Comparison of ENCODE assay signal across 30 cellular contexts in the genomic region with DNA sequence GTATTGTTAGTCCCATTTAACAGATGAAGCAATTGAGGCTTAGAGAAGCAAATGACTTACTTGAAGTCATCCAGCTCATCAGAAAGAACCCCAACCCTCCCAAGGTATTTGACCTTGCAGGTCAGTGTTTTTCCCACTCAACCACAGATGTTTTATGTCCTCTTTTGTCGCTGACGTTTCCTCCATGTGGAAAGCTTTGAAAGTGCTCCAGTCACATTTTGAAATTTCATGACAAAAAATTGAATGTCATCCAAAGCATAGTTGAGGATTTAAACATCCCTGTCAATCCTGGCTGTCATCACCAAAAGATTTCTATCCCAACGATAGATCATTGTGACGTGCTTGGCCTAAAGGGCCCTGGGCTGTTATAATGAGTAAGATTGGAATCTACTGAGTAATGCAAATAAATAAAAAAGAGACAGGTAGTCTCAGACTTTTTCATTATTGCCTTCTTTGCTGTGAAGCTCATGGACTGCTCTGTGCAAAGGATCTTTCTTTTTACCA.
DNase-seq lines count a peak whose midpoint lies in the region.
"Had no signal": no experiment of that assay in that cellular context is flagged by ENCODE, and none has a peak within 500 bp of the region (broad histone marks: within the 10 kb centered on the region; RNA-seq: fewer than 3 reads in every experiment).

No MANE protein-coding gene starts in this region.

- H3K4me3 ChIP-seq in mesenchymal stem cell (ENCODE audit: insufficient read depth in 1 of 2, low read depth in 1 of 2, low read length in 2 of 2), result no peak overlapping the region
- H3K4me3 ChIP-seq: heart right ventricle, thoracic aorta, uterus had no signal

- H4K91ac ChIP-seq in mesenchymal stem cell (ENCODE audit: low read length), result no peak overlapping the region

- H3K27me3 ChIP-seq in mesenchymal stem cell (ENCODE audit: control insufficient read depth in 1 of 2, insufficient read depth in 1 of 2, low read length in 2 of 2), result no peaks in the 10 kb centered on the region
- H3K27me3 ChIP-seq: heart right ventricle, uterus had no signal

- H3K4me1 ChIP-seq in mesenchymal stem cell (ENCODE audit: control insufficient read depth, insufficient read depth, low read depth, low read length), result no peaks in the 10 kb centered on the region
- H3K4me1 ChIP-seq: Caco-2, uterus had no signal

- H2BK15ac ChIP-seq in mesenchymal stem cell (ENCODE audit: low read depth, poor library complexity, severe bottlenecking), result no peak overlapping the region

- WGBS in mesenchymal stem cell, result 30% methylated on average over 2 of the region's 4 CpGs

- H3K4me2 ChIP-seq in mesenchymal stem cell (ENCODE audit: low read length, poor library complexity, severe bottlenecking), result no peak overlapping the region

- no peak overlapping the region for H2BK5ac ChIP-seq in mesenchymal stem cell (ENCODE audit: low read depth, low read length, poor library complexity, severe bottlenecking)

- no peak overlapping the region for H2BK12ac ChIP-seq in mesenchymal stem cell (ENCODE audit: low read length in 2 of 2)

- H3K9me3 ChIP-seq in mesenchymal stem cell (ENCODE audit: control insufficient read depth, low read length), result no peaks in the 10 kb centered on the region
- H3K9me3 ChIP-seq: Caco-2, heart right ventricle, neutrophil, thoracic aorta, uterus had no signal

- no peak overlapping the region for H2BK120ac ChIP-seq in mesenchymal stem cell (ENCODE audit: low read depth, low read length)

- no peak overlapping the region for H3K18ac ChIP-seq in mesenchymal stem cell (ENCODE audit: low read depth in 1 of 2, low read length in 2 of 2)

- H3K79me1 ChIP-seq in mesenchymal stem cell (replicated peaks; ENCODE audit: low read length, poor library complexity, severe bottlenecking), result no peaks in the 10 kb centered on the region

- H4K8ac ChIP-seq in mesenchymal stem cell (ENCODE audit: low read length), result no peak overlapping the region

- no peak overlapping the region for H2AK5ac ChIP-seq in mesenchymal stem cell (ENCODE audit: low read length, severe bottlenecking)

- H3K27ac ChIP-seq in epithelial cell of prostate (no peak overlapping the region), mesenchymal stem cell (ENCODE audit: low read length, poor library complexity, severe bottlenecking) (no peak overlapping the region)
- H3K27ac ChIP-seq: C4-2B, neutrophil, thoracic aorta, uterus had no signal

- H3K14ac ChIP-seq in mesenchymal stem cell (ENCODE audit: low read length in 2 of 2), result peak overlapping the region in 1 of 2 experiments; percentile 21

- no peak overlapping the region for H2AFZ ChIP-seq in mesenchymal stem cell (ENCODE audit: low read depth, low read length)

- H3K9ac ChIP-seq in mesenchymal stem cell (ENCODE audit: low read length), result no peak overlapping the region

- no peaks in the 10 kb centered on the region for H3K36me3 ChIP-seq in mesenchymal stem cell (ENCODE audit: control insufficient read depth in 1 of 2, insufficient read depth in 2 of 2, low read depth in 1 of 2, low read length in 2 of 2)
- H3K36me3 ChIP-seq: heart right ventricle, neutrophil, thoracic aorta, uterus had no signal

- DNase-seq in Caki2 (ENCODE audit: low read depth), result peak; percentile 61
- DNase-seq in M059J (ENCODE audit: low read depth), result peak; percentile 98
- DNase-seq in epithelial cell of prostate (ENCODE audit: low read depth, low spot score), result peak; percentile 45
- peak; percentile 17 for DNase-seq in mesenchymal stem cell
- DNase-seq in NCI-H146 treated with DMSO at 0.1 percent for 48 hours (lab: John Stamatoyannopoulos, UW; ENCODE audit: unreplicated experiment), result no peak
- no peak for DNase-seq in DMS 273 treated with DMSO at 0.1 percent for 48 hours (lab: John Stamatoyannopoulos, UW)
- no peak for DNase-seq in dedifferentiated amniotic fluid mesenchymal stem cell (ENCODE audit: extremely low spot score)
- DNase-seq: activated CD4-positive, alpha-beta memory T cell treated with anti-CD3 and anti-CD28 coated beads for 36 hours; activated CD4-positive, alpha-beta T cell treated with anti-CD3 and anti-CD28 coated beads for 1 hour; activated CD8-positive, alpha-beta memory T cell treated with anti-CD3 and anti-CD28 coated beads, Interleukin-2, amount 50 U/mL, for 4 hours; activated naive CD4-positive, alpha-beta T cell treated with anti-CD3 and anti-CD28 coated beads for 36 hours; Caco-2; DMS79 treated with DMSO at 0.1 percent for 48 hours; foreskin melanocyte; heart right ventricle; Kasumi-1; MV-4-11; naive thymus-derived CD4-positive, alpha-beta T cell; NCI-H1436; NCI-H345; NCI-H69; posterior cingulate gyrus; right cardiac atrium; SHP77 treated with DMSO at 0.1 percent for 48 hours; stimulated activated CD8-positive, alpha-beta memory T cell treated with anti-CD3 and anti-CD28 coated beads, Interleukin-4, amount 100 ng/mL, for 48 hours; stimulated activated naive CD8-positive, alpha-beta T cell treated with anti-CD3 and anti-CD28 coated beads, Interleukin-15, amount 100 ng/mL, for 72 hours; uterus had no signal

- no peak overlapping the region for H3K4ac ChIP-seq in mesenchymal stem cell (ENCODE audit: low read depth in 1 of 2, low read length in 2 of 2)

- in situ Hi-C loops in Caki2 (cut with HindIII; ENCODE audit: low pct_unique_long_range_greater_than_20kb, low sequenced_read_pairs), result no loop called here

- H3K23ac ChIP-seq in mesenchymal stem cell (ENCODE audit: low read length in 2 of 2), result no peak overlapping the region

Comparison
In these comparisons a context has a peak if more than half of its experiments do, and no peak if none do; other contexts are left out.
1. DNase-seq: peak in Caki2 (single experiment), M059J (single experiment), epithelial cell of prostate (single experiment) and mesenchymal stem cell (single experiment); none in NCI-H146 treated with DMSO at 0.1 percent for 48 hours (single experiment), DMS 273 treated with DMSO at 0.1 percent for 48 hours (single experiment) and dedifferentiated amniotic fluid mesenchymal stem cell (single experiment).